ENCODE assay signal across 8 cellular contexts in the genomic region with DNA sequence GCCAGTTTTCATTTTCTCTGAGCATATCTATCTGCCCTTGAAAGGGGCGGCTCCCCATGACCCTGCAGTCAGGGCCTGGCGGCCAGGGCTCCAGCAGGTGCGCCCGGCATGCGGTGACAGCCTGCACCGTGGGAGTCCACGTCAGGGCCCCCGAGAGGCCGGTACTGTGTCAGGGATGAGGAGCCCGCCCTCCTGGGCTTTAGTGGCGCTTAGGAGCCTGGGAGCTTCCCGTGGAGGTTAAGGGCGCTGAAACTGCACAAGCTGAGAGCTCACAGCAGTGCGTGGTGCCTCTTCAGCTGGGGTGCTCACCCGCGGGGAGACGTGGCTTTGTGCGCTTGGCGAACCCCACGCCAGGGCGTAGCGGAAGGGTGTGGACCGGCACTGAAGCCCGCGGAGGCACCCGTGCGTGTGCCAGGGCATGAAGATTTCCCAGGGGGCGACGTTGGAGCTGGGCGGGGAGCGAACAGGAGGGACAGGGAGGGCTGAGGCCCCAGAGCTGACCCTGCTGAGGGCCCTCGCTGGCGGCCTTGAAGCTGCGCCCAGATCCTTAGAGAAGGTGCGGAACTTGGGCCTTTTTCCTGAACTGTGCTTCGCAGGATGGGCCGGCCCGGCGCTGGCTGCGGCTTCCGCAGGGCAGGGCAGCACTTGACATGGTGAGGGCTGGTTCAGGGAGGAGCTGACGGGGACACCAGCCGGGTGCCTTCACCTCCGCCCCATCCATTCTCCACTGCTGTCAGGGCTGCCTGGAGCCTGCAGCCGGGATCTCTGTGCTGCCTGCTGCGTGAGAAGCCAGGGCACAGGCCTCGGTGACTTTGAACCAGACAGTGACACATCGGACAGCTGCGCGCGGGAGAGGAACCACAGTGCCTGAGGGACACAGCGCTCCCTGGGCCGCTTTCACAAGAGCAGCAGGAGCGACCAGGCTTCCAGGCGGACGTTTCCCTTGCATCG. TPM values are rescaled to one million over a fixed set of nuclear protein-coding genes. Genes with fewer than 3 reads are reported as not detected.
A peak's percentile ranks its signal among the peaks of the same experiment; 100 is the strongest.
DNase-seq lines count a peak whose midpoint lies in the region; ATAC-seq and TF ChIP-seq lines count a peak whose summit lies in the region.

No MANE protein-coding gene starts in this region.

- no peak overlapping the region for H2AFZ ChIP-seq in hepatocyte

- no peaks in the 10 kb centered on the region for H3K9me3 ChIP-seq in hepatocyte (ENCODE audit: low read depth)

- no peak overlapping the region for H3K4me3 ChIP-seq in hepatocyte

- H3K36me3 ChIP-seq in hepatocyte (replicated peaks; ENCODE audit: insufficient read depth, low read depth) = no peaks in the 10 kb centered on the region

- H3K79me2 ChIP-seq in hepatocyte = no peaks in the 10 kb centered on the region

- H3K27me3 Mint-ChIP-seq in activated T-helper 17 cell treated with anti-CD3 and anti-CD28 coated beads, Interleukin-2, amount 50 U/mL, for 72 hours = peaks cover 7% of the 10 kb centered on the region

- H3K27ac ChIP-seq in hepatocyte = no peak overlapping the region

- no peaks in the 10 kb centered on the region for H3K9me3 Mint-ChIP-seq in activated T-helper 17 cell treated with anti-CD3 and anti-CD28 coated beads, Interleukin-2, amount 50 U/mL, for 72 hours

- peaks cover 28% of the 10 kb centered on the region for H3K4me1 Mint-ChIP-seq in activated T-helper 17 cell treated with anti-CD3 and anti-CD28 coated beads, Interleukin-2, amount 50 U/mL, for 72 hours

- H3K4me1 ChIP-seq in hepatocyte (ENCODE audit: insufficient read depth) = no peaks in the 10 kb centered on the region

- H3K36me3 Mint-ChIP-seq in activated T-helper 17 cell treated with anti-CD3 and anti-CD28 coated beads, Interleukin-2, amount 50 U/mL, for 72 hours (ENCODE audit: low read depth) = no peaks in the 10 kb centered on the region

- TF ChIP-seq CTCF in hepatocyte (IDR thresholded peaks at IDR 0.05; ENCODE audit: poor library complexity) = no peak

- H3K9me2 ChIP-seq in hepatocyte (replicated peaks; ENCODE audit: insufficient read depth) = no peaks in the 10 kb centered on the region

- no peaks in the 10 kb centered on the region for H4K20me1 ChIP-seq in hepatocyte (ENCODE audit: insufficient read depth, poor library complexity, severe bottlenecking)

- no peak overlapping the region for H3K4me2 ChIP-seq in hepatocyte

- WGBS in hepatocyte (ENCODE audit: low lambda C conversion rate, missing lambda C conversion rate) = 88% methylated on average over 52 of the region's 57 CpGs

- DNase-seq in NCI-H2171 treated with DMSO at 0.1 percent for 48 hours (lab: John Stamatoyannopoulos, UW) = peak; percentile 2
- DNase-seq in NCI-H2171 (lab: John Stamatoyannopoulos, UW) = no peak
- peak; percentile 51 for DNase-seq in NCI-H2227 (lab: John Stamatoyannopoulos, UW; ENCODE audit: unreplicated experiment)
- peak; percentile 42 for DNase-seq in germinal center (ENCODE audit: low spot score)
- DNase-seq in retina = peak; percentile 82
- no peak for DNase-seq in hepatocyte (ENCODE audit: low spot score)
- no peak for DNase-seq in NCI-H446 (lab: John Stamatoyannopoulos, UW)

- H3K27me3 ChIP-seq in hepatocyte = no peaks in the 10 kb centered on the region

- peak overlapping the region; percentile 56 for H3K27ac Mint-ChIP-seq in activated T-helper 17 cell treated with anti-CD3 and anti-CD28 coated beads, Interleukin-2, amount 50 U/mL, for 72 hours

- peak; percentile 54 for ATAC-seq in activated T-helper 17 cell treated with anti-CD3 and anti-CD28 coated beads, Interleukin-2, amount 50 U/mL, for 72 hours (replicated peaks)

- H3K4me3 Mint-ChIP-seq in activated T-helper 17 cell treated with anti-CD3 and anti-CD28 coated beads, Interleukin-2, amount 50 U/mL, for 72 hours = peak overlapping the region; percentile 82

RNA-seq across cellular contexts. Expression of a gene that starts 32.9 kb away (rescaled TPM):
- not detected for total RNA-seq in activated T-helper 17 cell treated with anti-CD3 and anti-CD28 coated beads, Interleukin-2, amount 50 U/mL, for 72 hours
- not detected in 2 replicates for total RNA-seq in hepatocyte
- not detected in 2 replicates for polyA plus RNA-seq in hepatocyte

RNA-seq across cellular contexts. Expression of a gene that starts 33.0 kb away (rescaled TPM):
- total RNA-seq in activated T-helper 17 cell treated with anti-CD3 and anti-CD28 coated beads, Interleukin-2, amount 50 U/mL, for 72 hours = 10 to 100 TPM; 58.2 to 63.4 TPM
- total RNA-seq in hepatocyte = 30.6 and 33.9 TPM in 2 replicates
- 9.5 and 12.4 TPM in 2 replicates for polyA plus RNA-seq in hepatocyte

Comparison
In these comparisons a context has a peak if more than half of its experiments do, and no peak if none do; other contexts are left out.
1. DNase-seq: peak in NCI-H2171 treated with DMSO at 0.1 percent for 48 hours (single experiment), NCI-H2227 (single experiment), germinal center (single experiment) and retina (single experiment); none in NCI-H2171 (single experiment), hepatocyte (single experiment) and NCI-H446 (0 of 2).